13 cellular contexts compared by ENCODE assay signal in the genomic region with DNA sequence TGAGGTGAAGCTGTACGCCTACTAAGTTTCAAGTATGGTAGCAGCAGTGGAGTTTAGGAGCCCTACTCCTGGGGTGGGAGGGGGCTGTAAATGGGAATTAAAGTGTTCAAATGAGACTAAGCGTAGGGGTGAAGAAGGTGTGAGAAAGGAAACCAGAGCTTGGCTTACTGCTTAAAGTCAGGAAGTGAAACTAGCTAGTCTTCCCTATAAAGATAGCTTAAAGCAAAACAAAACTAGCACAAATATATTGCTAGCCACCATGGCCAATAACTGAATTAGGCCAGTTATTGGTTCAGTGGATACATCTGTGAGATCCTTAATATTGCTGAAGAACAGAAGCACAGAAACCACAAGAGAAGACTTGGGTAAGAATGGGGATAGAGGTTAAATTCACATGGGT.
DNase-seq lines count a peak whose midpoint lies in the region; ATAC-seq lines count a peak whose summit lies in the region.
"Had no signal": no experiment of that assay in that cellular context is flagged by ENCODE, and none has a peak within 500 bp of the region (broad histone marks: within the 10 kb centered on the region; RNA-seq: fewer than 3 reads in every experiment).

No MANE protein-coding gene starts in this region.

- no CpG with 5 or more reads among the region's 2 CpGs for WGBS in neuronal stem cell (ENCODE audit: extremely low coverage in 2 of 2, insufficient read length in 2 of 2, insufficient replicate concordance in 1 of 2), 2 donors

- no peaks in the 10 kb centered on the region for H3K36me3 Mint-ChIP-seq in T-helper 17 cell (ENCODE audit: low read depth)
- no peaks in the 10 kb centered on the region for H3K36me3 Mint-ChIP-seq in activated CD4-positive, alpha-beta memory T cell treated with anti-CD3 and anti-CD28 coated beads, Interleukin-2, amount 10 ng/mL, durations not matched to agents 7 days and 5 days (ENCODE audit: low read depth)

- no peak overlapping the region for H4K91ac ChIP-seq in neuronal stem cell (ENCODE audit: low read depth, low read length, poor library complexity)

- CTCF ChIA-PET in activated CD4-positive, alpha-beta memory T cell treated with anti-CD3 and anti-CD28 coated beads, Interleukin-2, amount 10 ng/mL, durations not matched to agents 7 days and 5 days (lab: Charles Lee) = interaction anchor here (0.8 to 2.1 kb wide), 2 partner anchors 11 kb away, joined by 3 to 11 read pairs; no protein-coding TSS in a partner anchor

- H3K9ac ChIP-seq in neuronal stem cell (ENCODE audit: low read depth, low read length, poor library complexity) = no peak overlapping the region

- no peaks in the 10 kb centered on the region for H3K4me1 ChIP-seq in neuronal stem cell (ENCODE audit: control insufficient read depth in 2 of 2, insufficient read depth in 1 of 2, low read depth in 1 of 2, low read length in 2 of 2)
- H3K4me1 ChIP-seq: left ventricle myocardium inferior had no signal

- no peaks in the 10 kb centered on the region for H3K9me3 Mint-ChIP-seq in activated CD4-positive, alpha-beta memory T cell treated with anti-CD3 and anti-CD28 coated beads, Interleukin-2, amount 10 ng/mL, durations not matched to agents 7 days and 5 days

- H4K8ac ChIP-seq in neuronal stem cell (ENCODE audit: low read depth, low read length) = no peak overlapping the region

- peak overlapping the region; percentile 60 for H2BK12ac ChIP-seq in neuronal stem cell (ENCODE audit: low read length)

- no peak overlapping the region for H3K4me3 ChIP-seq in neuronal stem cell (ENCODE audit: low read length in 2 of 2)
- H3K4me3 ChIP-seq: left ventricle myocardium inferior, SK-N-MC had no signal

- peaks cover 5% of the 10 kb centered on the region for H3K4me1 Mint-ChIP-seq in T-helper 17 cell
- peaks cover 7% of the 10 kb centered on the region for H3K4me1 Mint-ChIP-seq in activated CD4-positive, alpha-beta memory T cell treated with anti-CD3 and anti-CD28 coated beads, Interleukin-2, amount 10 ng/mL, durations not matched to agents 7 days and 5 days

- no peak overlapping the region for H3K4ac ChIP-seq in neuronal stem cell (ENCODE audit: low read length)

- H3K4me3 Mint-ChIP-seq in T-helper 17 cell = no peak overlapping the region
- H3K4me3 Mint-ChIP-seq in activated CD4-positive, alpha-beta memory T cell treated with anti-CD3 and anti-CD28 coated beads, Interleukin-2, amount 10 ng/mL, durations not matched to agents 7 days and 5 days = no peak overlapping the region

- H3K9me3 ChIP-seq in neuronal stem cell (replicated peaks in 1 of 2; ENCODE audit: control insufficient read depth in 2 of 2, insufficient read depth in 1 of 2, low read depth in 1 of 2, low read length in 2 of 2) = no peaks in the 10 kb centered on the region
- no peaks in the 10 kb centered on the region for H3K9me3 ChIP-seq in T-helper 17 cell (ENCODE audit: control insufficient read depth, low read length, poor library complexity, severe bottlenecking)
- H3K9me3 ChIP-seq: left ventricle myocardium inferior had no signal

- H3K36me3 ChIP-seq in neuronal stem cell (replicated peaks in 1 of 2; ENCODE audit: control insufficient read depth in 2 of 2, insufficient read depth in 2 of 2, low read length in 2 of 2) = no peaks in the 10 kb centered on the region
- H3K36me3 ChIP-seq: left ventricle myocardium inferior had no signal

- H3K14ac ChIP-seq in neuronal stem cell (ENCODE audit: low read length) = no peak overlapping the region

- no peak for DNase-seq in neuronal stem cell (ENCODE audit: low spot score)
- no peak for DNase-seq in T-helper 17 cell
- no peak for DNase-seq in NCI-H2196 treated with DMSO at 0.1 percent for 48 hours (lab: John Stamatoyannopoulos, UW; ENCODE audit: unreplicated experiment)
- DNase-seq in activated CD4-positive, alpha-beta memory T cell treated with anti-CD3 and anti-CD28 coated beads, Interleukin-2, amount 10 ng/mL, durations not matched to agents 7 days and 5 days = no peak
- DNase-seq in Right ventricle myocardium superior = no peak
- DNase-seq: DMS79 treated with DMSO at 0.1 percent for 48 hours, left ventricle myocardium inferior, NCI-H2171 treated with DMSO at 0.1 percent for 48 hours had no signal

- H2AK5ac ChIP-seq in neuronal stem cell (ENCODE audit: low read depth, low read length) = no peak overlapping the region

- no peak overlapping the region for H3K4me2 ChIP-seq in neuronal stem cell (ENCODE audit: insufficient read depth, low read length, poor library complexity, severe bottlenecking)

- H2AFZ ChIP-seq in neuronal stem cell (ENCODE audit: low read length) = no peak overlapping the region

- ATAC-seq in GM18907 (IDR thresholded peaks at IDR 0.05; ENCODE audit: unreplicated experiment) (peak; percentile 97), GM21786 (IDR thresholded peaks at IDR 0.05; ENCODE audit: unreplicated experiment) (peak; percentile 90), HG03354 (IDR thresholded peaks at IDR 0.05; ENCODE audit: poor library complexity, severe bottlenecking, unreplicated experiment) (peak; percentile 88), T-helper 17 cell (no peak), Right ventricle myocardium superior (ENCODE audit: poor library complexity) (no peak)

- H3K18ac ChIP-seq in neuronal stem cell (ENCODE audit: low read length) = no peak overlapping the region

- H3K27ac ChIP-seq in neuronal stem cell (replicated peaks; ENCODE audit: low read length) = no peak overlapping the region
- H3K27ac ChIP-seq: HL-60, left ventricle myocardium inferior, SK-N-MC had no signal

- H3K79me1 ChIP-seq in neuronal stem cell (ENCODE audit: low read depth, low read length) = no peaks in the 10 kb centered on the region

- POLR2A ChIA-PET in activated CD4-positive, alpha-beta memory T cell treated with anti-CD3 and anti-CD28 coated beads, Interleukin-2, amount 10 ng/mL, durations not matched to agents 7 days and 5 days (lab: Charles Lee) = no interaction called here

- H2BK5ac ChIP-seq in neuronal stem cell (ENCODE audit: low read length) = no peak overlapping the region

- no peak overlapping the region for H2BK15ac ChIP-seq in neuronal stem cell (ENCODE audit: low read length)

- H3K27me3 Mint-ChIP-seq in T-helper 17 cell = peaks cover 8% of the 10 kb centered on the region
- peaks cover 4% of the 10 kb centered on the region for H3K27me3 Mint-ChIP-seq in activated CD4-positive, alpha-beta memory T cell treated with anti-CD3 and anti-CD28 coated beads, Interleukin-2, amount 10 ng/mL, durations not matched to agents 7 days and 5 days

- no peak overlapping the region for H2BK120ac ChIP-seq in neuronal stem cell (ENCODE audit: low read depth, low read length)

- H3K27ac Mint-ChIP-seq in T-helper 17 cell = no peak overlapping the region
- no peak overlapping the region for H3K27ac Mint-ChIP-seq in activated CD4-positive, alpha-beta memory T cell treated with anti-CD3 and anti-CD28 coated beads, Interleukin-2, amount 10 ng/mL, durations not matched to agents 7 days and 5 days

- H3K23ac ChIP-seq in neuronal stem cell (ENCODE audit: low read depth, low read length, poor library complexity) = no peak overlapping the region

- intact Hi-C loops in Right ventricle myocardium superior (cut with DNase I) = no loop called here

- no peaks in the 10 kb centered on the region for H3K27me3 ChIP-seq in neuronal stem cell (ENCODE audit: control insufficient read depth in 3 of 3, insufficient read depth in 3 of 3, low read depth in 1 of 3, low read length in 3 of 3)

Comparison
In these comparisons a context has a peak if more than half of its experiments do, and no peak if none do; other contexts are left out.
1. ATAC-seq: peak in GM18907 (single experiment), GM21786 (single experiment) and HG03354 (single experiment); none in T-helper 17 cell (single experiment) and Right ventricle myocardium superior (single experiment).